ENCODE assay signal across 8 cellular contexts in genomic region chr6:169452117-169452868, GRCh38.
DNase-seq lines count a peak whose midpoint lies in the region; ATAC-seq, FAIRE-seq and TF ChIP-seq lines count a peak whose summit lies in the region.

No MANE protein-coding gene starts in this region.

- DNase-seq in HCT116 (ENCODE audit: low read depth, low spot score) (peak; percentile 45), K562 (ENCODE audit: extremely low read depth in 1 of 4, low spot score in 3 of 4) (peak; percentile 69 to 90 (median 76)), kidney tubule cell (ENCODE audit: low spot score) (peak; percentile 81), stromal cell of bone marrow (ENCODE audit: low read depth) (peak; percentile 95), DMS114 treated with DMSO at 0.1 percent for 48 hours (lab: John Stamatoyannopoulos, UW; ENCODE audit: unreplicated experiment) (no peak), NCI-H510A (lab: John Stamatoyannopoulos, UW) (no peak), NOMO-1 treated with DMSO at 0.1 percent for 48 hours (lab: John Stamatoyannopoulos, UW; ENCODE audit: unreplicated experiment) (no peak)
- no peak for DNase-seq in activated naive CD4-positive, alpha-beta T cell treated with anti-CD3 and anti-CD28 coated beads, Interleukin-2, amount 10 ng/mL, durations not matched to agents 7 days and 5 days

- H3K4me3 ChIP-seq in HCT116 (replicated peaks in 1 of 2; ENCODE audit: low read depth in 1 of 2, low read length in 2 of 2) (peak overlapping the region; percentile 44 to 57), K562 (peak overlapping the region; percentile 49)

- TF ChIP-seq CTCF in HCT116 (IDR thresholded peaks at IDR 0.05 in 2 of 3, conservative IDR thresholded peaks at IDR 0.05 in 1 of 3; ENCODE audit: borderline replicate concordance in 1 of 3, insufficient read depth in 1 of 3, low read depth in 2 of 3, low read length in 2 of 3) (no peak), K562 (IDR thresholded peaks at IDR 0.05 in 2 of 3, conservative IDR thresholded peaks at IDR 0.05 in 1 of 3; ENCODE audit: insufficient read depth in 2 of 3, low read depth in 1 of 3, low read length in 3 of 3) (no peak; a peak in 1 of 6 replicates)

- H3K27me3 ChIP-seq in HCT116 (ENCODE audit: insufficient read depth, low read length): no peaks in the 10 kb centered on the region
- no peaks in the 10 kb centered on the region for H3K27me3 ChIP-seq in K562 (ENCODE audit: control insufficient read depth in 2 of 2, insufficient read depth in 2 of 2, low read length in 2 of 2)

- peak overlapping the region; percentile 59 for H2AFZ ChIP-seq in HCT116 (ENCODE audit: low read depth, low read length, poor library complexity, severe bottlenecking)
- H2AFZ ChIP-seq in K562 (ENCODE audit: low read depth, low read length): peak overlapping the region; percentile 99

- H3K27ac Mint-ChIP-seq in activated naive CD4-positive, alpha-beta T cell treated with anti-CD3 and anti-CD28 coated beads, Interleukin-2, amount 10 ng/mL, durations not matched to agents 7 days and 5 days: no peak overlapping the region

- no peaks in the 10 kb centered on the region for H3K27me3 Mint-ChIP-seq in activated naive CD4-positive, alpha-beta T cell treated with anti-CD3 and anti-CD28 coated beads, Interleukin-2, amount 10 ng/mL, durations not matched to agents 7 days and 5 days

- H3K9me1 ChIP-seq in K562 (ENCODE audit: control insufficient read depth, insufficient read depth, low read length): no peaks in the 10 kb centered on the region

- RAD21 ChIA-PET in HCT116 (lab: Charles Lee; ENCODE audit: low non-redundant PET in 1 of 2, low total read pairs in 2 of 2, uncharacterized antibody in 2 of 2, unreplicated experiment in 2 of 2): no interaction called here

- peak; percentile 78 for FAIRE-seq in K562 (lab: Jason Lieb, UNC)

- no peak overlapping the region for H3K4me3 Mint-ChIP-seq in activated naive CD4-positive, alpha-beta T cell treated with anti-CD3 and anti-CD28 coated beads, Interleukin-2, amount 10 ng/mL, durations not matched to agents 7 days and 5 days

- peak; percentile 70 for TF ChIP-seq POLR2A in HCT116 (IDR thresholded peaks at IDR 0.05; ENCODE audit: borderline replicate concordance, extremely low read depth, insufficient read depth, insufficient read length)
- peak; percentile 89 for TF ChIP-seq POLR2A in K562 (conservative IDR thresholded peaks at IDR 0.05)

- no peaks in the 10 kb centered on the region for H3K9me3 Mint-ChIP-seq in activated naive CD4-positive, alpha-beta T cell treated with anti-CD3 and anti-CD28 coated beads, Interleukin-2, amount 10 ng/mL, durations not matched to agents 7 days and 5 days

- H3K4me2 ChIP-seq in HCT116 (ENCODE audit: low read length) (peak overlapping the region; percentile 76), K562 (ENCODE audit: insufficient read depth, low read length) (peak overlapping the region; percentile 86)

- H3K36me3 ChIP-seq in HCT116 (ENCODE audit: control insufficient read depth in 1 of 2, insufficient read depth in 2 of 2, low read length in 2 of 2) (no peaks in the 10 kb centered on the region), K562 (ENCODE audit: control insufficient read depth, insufficient read depth, low read length) (no peaks in the 10 kb centered on the region)

- H3K27ac ChIP-seq in HCT116 (ENCODE audit: low read depth, low read length): peak overlapping the region; percentile 13
- peak overlapping the region; percentile 85 for H3K27ac ChIP-seq in K562 (ENCODE audit: extremely low read depth, low read depth, low read length)

- no peaks in the 10 kb centered on the region for H3K36me3 Mint-ChIP-seq in activated naive CD4-positive, alpha-beta T cell treated with anti-CD3 and anti-CD28 coated beads, Interleukin-2, amount 10 ng/mL, durations not matched to agents 7 days and 5 days

- no peaks in the 10 kb centered on the region for H4K20me1 ChIP-seq in HCT116 (ENCODE audit: insufficient read depth)
- no peaks in the 10 kb centered on the region for H4K20me1 ChIP-seq in K562 (replicated peaks; ENCODE audit: control insufficient read depth, insufficient read depth, low read length)

- H3K4me1 ChIP-seq in HCT116 (ENCODE audit: control insufficient read depth in 1 of 2, insufficient read depth in 2 of 2, low read length in 2 of 2) (peaks cover 4 to 20% of the 10 kb centered on the region in 2 experiments; a peak in 3 of 4 replicates), K562 (replicated peaks in 1 of 2; ENCODE audit: control insufficient read depth in 2 of 2, insufficient read depth in 2 of 2, low read length in 2 of 2) (peaks cover 19 to 20% of the 10 kb centered on the region in 2 experiments; a peak in 4 of 5 replicates)

- H3K9me3 ChIP-seq in HCT116 (ENCODE audit: control insufficient read depth in 1 of 2, insufficient read depth in 1 of 2, low read depth in 1 of 2, low read length in 2 of 2) (no peaks in the 10 kb centered on the region), K562 (replicated peaks; ENCODE audit: control insufficient read depth, insufficient read depth, low read depth, low read length) (no peaks in the 10 kb centered on the region)

- CTCF ChIA-PET in HCT116 (lab: Charles Lee): no interaction called here
- CTCF ChIA-PET in K562 (lab: Yijun Ruan, JAX; ENCODE audit: low intra/inter-chr PET ratio): no interaction called here
- CTCF ChIA-PET in activated naive CD4-positive, alpha-beta T cell treated with anti-CD3 and anti-CD28 coated beads, Interleukin-2, amount 10 ng/mL, durations not matched to agents 7 days and 5 days (lab: Charles Lee): no interaction called here

- peak; percentile 89 for ATAC-seq in HCT116
- peak; percentile 95 for ATAC-seq in K562

- H3K4me1 Mint-ChIP-seq in activated naive CD4-positive, alpha-beta T cell treated with anti-CD3 and anti-CD28 coated beads, Interleukin-2, amount 10 ng/mL, durations not matched to agents 7 days and 5 days: no peaks in the 10 kb centered on the region

- H3K79me2 ChIP-seq in HCT116 (ENCODE audit: insufficient read depth, low read length) (no peaks in the 10 kb centered on the region), K562 (ENCODE audit: control insufficient read depth, insufficient read depth, low read length) (peaks cover 10% of the 10 kb centered on the region; the same call in 2 of the 3 replicates)

- POLR2A ChIA-PET in HCT116 (lab: Charles Lee) (interaction anchor here (0.6 kb wide), 1 partner anchor 801 kb away, joined by 3 read pairs; no protein-coding TSS in a partner anchor), K562 (lab: Yijun Ruan, JAX) (interaction anchor here (0.8 to 2.0 kb wide), 3 partner anchors 10 to 740 kb away, joined by 3 to 6 read pairs (median 4); no protein-coding TSS in a partner anchor)

- intact Hi-C loops in HCT116 (cut with micrococcal nuclease): no loop called here
- intact Hi-C loops in K562 (cut with micrococcal nuclease): no loop called here

- H3K9me2 ChIP-seq in HCT116 (ENCODE audit: insufficient read depth): no peaks in the 10 kb centered on the region

- TF ChIP-seq RAD21 in HCT116 (IDR thresholded peaks at IDR 0.05; ENCODE audit: low read depth) (no peak), K562 (CRISPR knock-in tag; conservative IDR thresholded peaks at IDR 0.05 in 1 of 2, IDR thresholded peaks at IDR 0.05 in 1 of 2) (no peak)

- H3K9ac ChIP-seq in HCT116 (ENCODE audit: low read length) (peak overlapping the region; percentile 57), K562 (ENCODE audit: insufficient read depth in 1 of 2, low read depth in 2 of 2, low read length in 2 of 2) (peak overlapping the region; percentile 78 to 91)

- peak; percentile 34; the same call in 1 of the 2 replicates for TF ChIP-seq EP300 in K562 (IDR thresholded peaks at IDR 0.05; ENCODE audit: low read length)

- WGBS in K562 (ENCODE audit: insufficient coverage, low coverage, missing lambda C conversion rate): 5% methylated on average over 36 of the region's 36 CpGs

- in situ Hi-C loops in K562 (cut with MboI): no loop called here

- BruUV-seq in HCT116 (replicated peaks; lab: Mats Ljungman, UMichigan): no TSS peak
- BruUV-seq in K562 (replicated peaks; lab: Mats Ljungman, UMichigan): no TSS peak

TF ChIP-seq in HCT116, 20 proteins besides CTCF, POLR2A, EP300 and RAD21:
- TF ChIP-seq SP1 (IDR thresholded peaks at IDR 0.05; ENCODE audit: low read depth) (peak; percentile 34), SIN3A (IDR thresholded peaks at IDR 0.05; ENCODE audit: low read depth) (no peak), JUND (IDR thresholded peaks at IDR 0.05) (peak; percentile 36; the same call in 1 of the 2 replicates), ELF1 (IDR thresholded peaks at IDR 0.05; ENCODE audit: borderline replicate concordance, low read depth) (no peak), EZH2phosphoT487 (IDR thresholded peaks at IDR 0.05; ENCODE audit: borderline replicate concordance) (no peak), CEBPB (IDR thresholded peaks at IDR 0.05; ENCODE audit: low read depth) (0 out of 2 replicates have a peak, but pooled peaks have one; percentile 18), MAX (IDR thresholded peaks at IDR 0.05) (peak; percentile 69), FOSL1 (IDR thresholded peaks at IDR 0.05; ENCODE audit: low read depth) (0 out of 2 replicates have a peak, but pooled peaks have one; percentile 17), EGR1 (IDR thresholded peaks at IDR 0.05; ENCODE audit: low read depth) (peak; percentile 91)

TF ChIP-seq in K562, 482 proteins besides CTCF, POLR2A, EP300 and RAD21 (continues in another document):
- TF ChIP-seq CEBPG (CRISPR knock-in tag; IDR thresholded peaks at IDR 0.05): no peak
- peak; percentile 17 to 68; a peak in 1 of 4 replicates for TF ChIP-seq CEBPG (tag; conservative IDR thresholded peaks at IDR 0.05 in 1 of 2, IDR thresholded peaks at IDR 0.05 in 1 of 2)
- no peak for TF ChIP-seq GABPB1 (CRISPR knock-in tag; IDR thresholded peaks at IDR 0.05)
- TF ChIP-seq ZNF280B (CRISPR knock-in tag; IDR thresholded peaks at IDR 0.05): no peak
- no peak for TF ChIP-seq BRCA1 (IDR thresholded peaks at IDR 0.05)
- TF ChIP-seq BRCA1 (CRISPR knock-in tag; IDR thresholded peaks at IDR 0.05): no peak
- no peak for TF ChIP-seq ZNF253 (CRISPR knock-in tag; conservative IDR thresholded peaks at IDR 0.05)
- no peak for TF ChIP-seq TRIM28 (IDR thresholded peaks at IDR 0.05)
- no peak for TF ChIP-seq MYBL2 (IDR thresholded peaks at IDR 0.05; ENCODE audit: low read depth)
- TF ChIP-seq MYBL2 (CRISPR knock-in tag; IDR thresholded peaks at IDR 0.05; ENCODE audit: borderline replicate concordance): no peak
- 0 out of 2 replicates have a peak, but pooled peaks have one; percentile 39 for TF ChIP-seq SOX6 (IDR thresholded peaks at IDR 0.05)
- no peak for TF ChIP-seq CBFA2T2 (conservative IDR thresholded peaks at IDR 0.05)

Comparison
In these comparisons a context has a peak if more than half of its experiments do, and no peak if none do; other contexts are left out.
1. DNase-seq: peak in HCT116 (single experiment), K562 (4 of 4), kidney tubule cell (single experiment) and stromal cell of bone marrow (single experiment); none in activated naive CD4-positive, alpha-beta T cell treated with anti-CD3 and anti-CD28 coated beads, Interleukin-2, amount 10 ng/mL, durations not matched to agents 7 days and 5 days (single experiment), DMS114 treated with DMSO at 0.1 percent for 48 hours (single experiment), NCI-H510A (single experiment) and NOMO-1 treated with DMSO at 0.1 percent for 48 hours (single experiment).
2. Of the 22 proteins assayed by ChIP-seq in both K562 and HCT116: peak only in K562: ATF3, TCF7L2 and ZBTB33; only in HCT116: SP1; in both: CEBPB, EGR1, FOSL1, JUND, MAX and POLR2A; in neither: 10; mixed calls (peak in some experiments, not most) for 2.